Comparison of ENCODE assay signal across 9 cellular contexts in genomic region chr5:170278611-170279500, GRCh38. TPM values are rescaled to one million over a fixed set of nuclear protein-coding genes. Genes with fewer than 3 reads are reported as not detected.
DNase-seq lines count a peak whose midpoint lies in the region; ATAC-seq and TF ChIP-seq lines count a peak whose summit lies in the region.
"Had no signal": no experiment of that assay in that cellular context is flagged by ENCODE, and none has a peak within 500 bp of the region (broad histone marks: within the 10 kb centered on the region; RNA-seq: fewer than 3 reads in every experiment).

No MANE protein-coding gene starts in this region.

- POLR2A ChIA-PET in activated CD4-positive, alpha-beta memory T cell treated with anti-CD3 and anti-CD28 coated beads for 36 hours (lab: Charles Lee) = interaction anchor here (0.7 to 2.7 kb wide), 11 partner anchors 9 to 55 kb away, joined by 3 to 54 read pairs (median 8); partner anchors contain the start of gene LCP2

- intact Hi-C loops in activated CD4-positive, alpha-beta memory T cell treated with anti-CD3 and anti-CD28 coated beads for 36 hours (cut with micrococcal nuclease) = loop anchor here (1.0 to 5.0 kb wide), 8 partner anchors 8 to 1108 kb away; partner anchors contain the start of genes LCP2 and NPM1
- intact Hi-C loops in cardiac septum (cut with DNase I) = loop anchor here (5.0 kb wide), 1 partner anchor 53 kb away; no protein-coding TSS in a partner anchor

- H3K9me3 ChIP-seq in CD4-positive, CD25-positive, alpha-beta regulatory T cell (ENCODE audit: control insufficient read depth in 2 of 2, low read length in 2 of 2) = no peaks in the 10 kb centered on the region
- H3K9me3 ChIP-seq in HUES64 (ENCODE audit: insufficient read depth, low read depth, low read length) = peaks cover 2% of the 10 kb centered on the region; the same call in 1 of the 2 replicates

- CTCF ChIA-PET in activated CD4-positive, alpha-beta memory T cell treated with anti-CD3 and anti-CD28 coated beads for 36 hours (lab: Charles Lee) = interaction anchor here (1.1 to 8.6 kb wide), 9 partner anchors 10 to 60 kb away, joined by 3 to 137 read pairs (median 7); partner anchors contain the start of gene LCP2

- H3K4me1 Mint-ChIP-seq in CD4-positive, CD25-positive, alpha-beta regulatory T cell = peaks cover 42 to 98% (median 85%) of the 10 kb centered on the region in 4 donors
- peaks cover 94% of the 10 kb centered on the region for H3K4me1 Mint-ChIP-seq in activated CD4-positive, alpha-beta memory T cell treated with anti-CD3 and anti-CD28 coated beads for 36 hours (ENCODE audit: low read depth)
- H3K4me1 Mint-ChIP-seq in glutamatergic neuron (ENCODE audit: low read depth, unreplicated experiment) = no peaks in the 10 kb centered on the region

- H3K9ac ChIP-seq in HUES64 (ENCODE audit: low read depth, low read length) = no peak overlapping the region

- peak overlapping the region; percentile 88 for H3K27ac ChIP-seq in CD4-positive, CD25-positive, alpha-beta regulatory T cell (ENCODE audit: insufficient read depth, low read length, poor library complexity, severe bottlenecking)
- H3K27ac ChIP-seq in HUES64 (ENCODE audit: low read depth, low read length) = peak overlapping the region; percentile 41; the same call in 1 of the 2 replicates

- peak overlapping the region; percentile 93 to 98 (median 98) for H3K27ac Mint-ChIP-seq in CD4-positive, CD25-positive, alpha-beta regulatory T cell
- peak overlapping the region; percentile 95 for H3K27ac Mint-ChIP-seq in activated CD4-positive, alpha-beta memory T cell treated with anti-CD3 and anti-CD28 coated beads for 36 hours
- no peak overlapping the region for H3K27ac Mint-ChIP-seq in glutamatergic neuron (ENCODE audit: unreplicated experiment)

- H3K9me3 Mint-ChIP-seq in CD4-positive, CD25-positive, alpha-beta regulatory T cell = peaks cover 0 to 2% (median 0%) of the 10 kb centered on the region in 7 donors
- no peaks in the 10 kb centered on the region for H3K9me3 Mint-ChIP-seq in activated CD4-positive, alpha-beta memory T cell treated with anti-CD3 and anti-CD28 coated beads for 36 hours
- H3K9me3 Mint-ChIP-seq in glutamatergic neuron (ENCODE audit: unreplicated experiment) = no peaks in the 10 kb centered on the region

- H3K4me3 Mint-ChIP-seq in CD4-positive, CD25-positive, alpha-beta regulatory T cell = peak overlapping the region; percentile 81 to 97 (median 89)
- peak overlapping the region; percentile 40 for H3K4me3 Mint-ChIP-seq in activated CD4-positive, alpha-beta memory T cell treated with anti-CD3 and anti-CD28 coated beads for 36 hours
- no peak overlapping the region for H3K4me3 Mint-ChIP-seq in glutamatergic neuron (ENCODE audit: unreplicated experiment)
- H3K4me3 Mint-ChIP-seq: brain had no signal

- H3K4me1 ChIP-seq in CD4-positive, CD25-positive, alpha-beta regulatory T cell (ENCODE audit: control insufficient read depth, insufficient read depth, low read length, poor library complexity, severe bottlenecking) = peaks cover 96% of the 10 kb centered on the region
- H3K4me1 ChIP-seq in HUES64 (ENCODE audit: insufficient read depth, low read length) = peaks cover 30% of the 10 kb centered on the region

- no peaks in the 10 kb centered on the region for H3K27me3 Mint-ChIP-seq in CD4-positive, CD25-positive, alpha-beta regulatory T cell
- H3K27me3 Mint-ChIP-seq in activated CD4-positive, alpha-beta memory T cell treated with anti-CD3 and anti-CD28 coated beads for 36 hours = no peaks in the 10 kb centered on the region
- peaks cover 3% of the 10 kb centered on the region for H3K27me3 Mint-ChIP-seq in glutamatergic neuron (ENCODE audit: unreplicated experiment)

- no peaks in the 10 kb centered on the region for H3K27me3 ChIP-seq in CD4-positive, CD25-positive, alpha-beta regulatory T cell (ENCODE audit: control insufficient read depth, insufficient read depth, low read length)
- peaks cover 10% of the 10 kb centered on the region for H3K27me3 ChIP-seq in HUES64 (ENCODE audit: insufficient read depth, low read length)

- no peak for TF ChIP-seq CTCF in glutamatergic neuron (IDR thresholded peaks at IDR 0.05; ENCODE audit: partially characterized antibody, unreplicated experiment)

- ATAC-seq in CD4-positive, CD25-positive, alpha-beta regulatory T cell (ENCODE audit: low read depth in 2 of 2) = peak; percentile 80 to 82
- ATAC-seq in GM21423 (IDR thresholded peaks at IDR 0.05; ENCODE audit: unreplicated experiment) = peak; percentile 91

- H3K36me3 ChIP-seq in CD4-positive, CD25-positive, alpha-beta regulatory T cell (ENCODE audit: control insufficient read depth, insufficient read depth, low read length) = peaks cover 55% of the 10 kb centered on the region
- no peaks in the 10 kb centered on the region for H3K36me3 ChIP-seq in HUES64 (ENCODE audit: insufficient read depth, low read length)

- 46% methylated on average over 9 of the region's 9 CpGs for WGBS in HUES64

- DNase-seq in CD4-positive, CD25-positive, alpha-beta regulatory T cell = peak; percentile 82 to 96 (median 91)
- DNase-seq in activated CD4-positive, alpha-beta memory T cell treated with anti-CD3 and anti-CD28 coated beads for 36 hours = peak; percentile 93
- peak; percentile 89 for DNase-seq in cardiac septum (ENCODE audit: low spot score)
- peak; percentile 77 for DNase-seq in stimulated activated CD8-positive, alpha-beta memory T cell treated with anti-CD3 and anti-CD28 coated beads, Interleukin-12 subunit alpha, Interleukin-12 subunit beta, amount 100 ng/mL, for 24 hours (ENCODE audit: extremely low read depth)
- DNase-seq in glutamatergic neuron = no peak
- DNase-seq in NCI-H2081 treated with DMSO at 0.1 percent for 48 hours (lab: John Stamatoyannopoulos, UW) = no peak

- peaks cover 60% of the 10 kb centered on the region for H3K36me3 Mint-ChIP-seq in CD4-positive, CD25-positive, alpha-beta regulatory T cell
- H3K36me3 Mint-ChIP-seq in activated CD4-positive, alpha-beta memory T cell treated with anti-CD3 and anti-CD28 coated beads for 36 hours = peaks cover 61% of the 10 kb centered on the region
- peaks cover 5% of the 10 kb centered on the region for H3K36me3 Mint-ChIP-seq in glutamatergic neuron (ENCODE audit: unreplicated experiment)
- H3K36me3 Mint-ChIP-seq: brain had no signal

- peak overlapping the region; percentile 65 for H3K4me3 ChIP-seq in CD4-positive, CD25-positive, alpha-beta regulatory T cell (ENCODE audit: low read depth, low read length)
- H3K4me3 ChIP-seq in HUES64 (ENCODE audit: low read length) = no peak overlapping the region

RNA-seq across cellular contexts. Expression of gene LCP2, which starts 18.7 kb away (rescaled TPM):
- total RNA-seq in CD4-positive, CD25-positive, alpha-beta regulatory T cell = 351 TPM
- polyA plus RNA-seq in CD4-positive, CD25-positive, alpha-beta regulatory T cell = 100 to 1,000 TPM; 164 to 207 (median 192) TPM
- 0.25 TPM for polyA plus RNA-seq in HUES64 (2013, experiment 1 of 2)
- 0.19 TPM for polyA plus RNA-seq in HUES64 (2013, experiment 2 of 2)
- total RNA-seq in activated CD4-positive, alpha-beta memory T cell treated with anti-CD3 and anti-CD28 coated beads for 36 hours = 100 to 1,000 TPM; 212 to 213 TPM
- total RNA-seq in cardiac septum (6.2 TPM), glutamatergic neuron (ENCODE audit: unreplicated experiment) (not detected)

RNA-seq across cellular contexts. Expression of gene C5orf58, which starts 46.1 kb away (rescaled TPM):
- total RNA-seq in CD4-positive, CD25-positive, alpha-beta regulatory T cell = not detected
- 1 to 10 TPM in 1 of 4 donors, under 1 TPM in 3; 0.44 to 1.1 (median 0.69) TPM for polyA plus RNA-seq in CD4-positive, CD25-positive, alpha-beta regulatory T cell
- polyA plus RNA-seq in HUES64 (2013, experiment 1 of 2) = 0.75 TPM
- polyA plus RNA-seq in HUES64 (2013, experiment 2 of 2) = 1.1 TPM
- total RNA-seq in activated CD4-positive, alpha-beta memory T cell treated with anti-CD3 and anti-CD28 coated beads for 36 hours = not detected
- total RNA-seq in cardiac septum = not detected
- not detected for total RNA-seq in glutamatergic neuron (ENCODE audit: unreplicated experiment)

Comparison
In these comparisons a context has a peak if more than half of its experiments do, and no peak if none do; other contexts are left out.
1. DNase-seq: peak in CD4-positive, CD25-positive, alpha-beta regulatory T cell (3 of 3), activated CD4-positive, alpha-beta memory T cell treated with anti-CD3 and anti-CD28 coated beads for 36 hours (single experiment), cardiac septum (single experiment) and stimulated activated CD8-positive, alpha-beta memory T cell treated with anti-CD3 and anti-CD28 coated beads, Interleukin-12 subunit alpha, Interleukin-12 subunit beta, amount 100 ng/mL, for 24 hours (single experiment); none in glutamatergic neuron (single experiment) and NCI-H2081 treated with DMSO at 0.1 percent for 48 hours (single experiment).
2. RNA of gene LCP2, which starts 18.7 kb away (total RNA-seq): 351 TPM in CD4-positive, CD25-positive, alpha-beta regulatory T cell (single experiment) and 212 to 213 TPM in activated CD4-positive, alpha-beta memory T cell treated with anti-CD3 and anti-CD28 coated beads for 36 hours; 6.2 TPM in cardiac septum (single experiment) and not detected in glutamatergic neuron (single experiment); every median in the first group is over 10 times any median in the second.